31 cellular contexts compared by ENCODE assay signal in genomic region chr16:78303946-78304345, GRCh38.
"Had no signal": no experiment of that assay in that cellular context is flagged by ENCODE, and none has a peak within 500 bp of the region (broad histone marks: within the 10 kb centered on the region; RNA-seq: fewer than 3 reads in every experiment).

No MANE protein-coding gene starts in this region.

- H3K36me3 ChIP-seq: colonic mucosa, esophagus muscularis mucosa, left lung, neutrophil, pancreas, stomach, vagina had no signal

- H3K27me3 ChIP-seq: colonic mucosa, dorsolateral prefrontal cortex, esophagus muscularis mucosa, hepatocyte, left lung, neutrophil, pancreas, stomach, testis, vagina had no signal

- H3K4me1 Mint-ChIP-seq: activated B cell treated with CpG ODN at 0.5 μM for 24 hours; mesothelial cell of epicardium; stimulated activated memory B cell treated with anti-CD40 and anti-IgM and Interleukin-4, amounts not matched to agents 10 μg/mL and 1 μg/mL and 100 μg/mL, for 72 hours had no signal

- H3K4me3 ChIP-seq: colonic mucosa, dorsolateral prefrontal cortex, esophagus muscularis mucosa, hepatocyte, left lung, lung, pancreas, skin epidermis, stomach, testis, vagina had no signal

- ATAC-seq: effector memory CD8-positive, alpha-beta T cell; left lung; naive thymus-derived CD8-positive, alpha-beta T cell; right cardiac atrium; stimulated activated memory B cell treated with anti-CD40 and anti-IgM and Interleukin-4, amounts not matched to agents 10 μg/mL and 1 μg/mL and 100 μg/mL, for 72 hours had no signal

- H3K27me3 Mint-ChIP-seq: activated B cell treated with CpG ODN at 0.5 μM for 24 hours; activated CD4-positive, alpha-beta memory T cell treated with anti-CD3 and anti-CD28 coated beads for 36 hours; activated naive CD8-positive, alpha-beta T cell treated with anti-CD3 and anti-CD28 coated beads for 36 hours; effector memory CD8-positive, alpha-beta T cell; stimulated activated memory B cell treated with anti-CD40 and anti-IgM and Interleukin-4, amounts not matched to agents 10 μg/mL and 1 μg/mL and 100 μg/mL, for 72 hours had no signal

- H3K27ac Mint-ChIP-seq: activated B cell treated with CpG ODN at 0.5 μM for 24 hours; activated CD4-positive, alpha-beta memory T cell treated with anti-CD3 and anti-CD28 coated beads for 36 hours; activated naive CD8-positive, alpha-beta T cell treated with anti-CD3 and anti-CD28 coated beads for 36 hours; effector memory CD8-positive, alpha-beta T cell; immature natural killer cell; mesothelial cell of epicardium; naive thymus-derived CD8-positive, alpha-beta T cell; stimulated activated memory B cell treated with anti-CD40 and anti-IgM and Interleukin-4, amounts not matched to agents 10 μg/mL and 1 μg/mL and 100 μg/mL, for 72 hours; T-helper 1 cell treated with Interleukin-12 subunit alpha and Interleukin-12 subunit beta and Interleukin-4 antibody, amounts not matched to agents 30 μg/mL and 1 μg/mL, for 36 hours had no signal

- H3K9me3 ChIP-seq: colonic mucosa, esophagus muscularis mucosa, left lung, neutrophil, pancreas, stomach, testis, vagina had no signal

- H2AFZ ChIP-seq: hepatocyte had no signal

- H3K9me3 Mint-ChIP-seq: activated B cell treated with CpG ODN at 0.5 μM for 24 hours; activated CD4-positive, alpha-beta memory T cell treated with anti-CD3 and anti-CD28 coated beads for 36 hours; effector memory CD8-positive, alpha-beta T cell; mesothelial cell of epicardium; stimulated activated memory B cell treated with anti-CD40 and anti-IgM and Interleukin-4, amounts not matched to agents 10 μg/mL and 1 μg/mL and 100 μg/mL, for 72 hours; T-helper 1 cell treated with Interleukin-12 subunit alpha and Interleukin-12 subunit beta and Interleukin-4 antibody, amounts not matched to agents 30 μg/mL and 1 μg/mL, for 36 hours had no signal

- H3K4me2 ChIP-seq: hepatocyte had no signal

- H3K4me1 ChIP-seq: colonic mucosa, esophagus muscularis mucosa, left lung, stomach, testis, vagina had no signal

- H3K79me2 ChIP-seq: hepatocyte had no signal

- DNase-seq: activated B cell treated with CpG ODN at 0.5 μM for 24 hours; activated CD4-positive, alpha-beta memory T cell treated with anti-CD3 and anti-CD28 coated beads for 36 hours; activated CD4-positive, alpha-beta T cell treated with anti-CD3 and anti-CD28 coated beads for 48 hours; activated naive CD4-positive, alpha-beta T cell treated with Interleukin-2 at 50 U/mL for 16 hours; activated naive CD8-positive, alpha-beta T cell treated with anti-CD3 and anti-CD28 coated beads for 36 hours; activated T-cell treated with anti-CD3 and anti-CD28 coated beads, Interleukin-2, amount 50 U/mL, for 48 hours; amniotic stem cell; colonic mucosa; dorsolateral prefrontal cortex; effector memory CD8-positive, alpha-beta T cell; foreskin fibroblast; immature natural killer cell; kidney glomerular epithelial cell; left lung; naive thymus-derived CD8-positive, alpha-beta T cell; pancreas; right cardiac atrium; stimulated activated CD4-positive, alpha-beta T cell treated with anti-CD3 and anti-CD28 coated beads, Interleukin-2, amount 100 ng/mL, for 24 hours; stomach; T1000; testis; trophoblast cell had no signal

- H3K36me3 Mint-ChIP-seq: mesothelial cell of epicardium had no signal

- H3K27ac ChIP-seq: colonic mucosa, dorsolateral prefrontal cortex, esophagus muscularis mucosa, hepatocyte, left lung, neutrophil, pancreas, skin epidermis, stomach, testis, vagina had no signal

- H3K4me3 Mint-ChIP-seq: activated B cell treated with CpG ODN at 0.5 μM for 24 hours; activated CD4-positive, alpha-beta memory T cell treated with anti-CD3 and anti-CD28 coated beads for 36 hours; activated naive CD8-positive, alpha-beta T cell treated with anti-CD3 and anti-CD28 coated beads for 36 hours; effector memory CD8-positive, alpha-beta T cell; immature natural killer cell; mesothelial cell of epicardium; naive thymus-derived CD8-positive, alpha-beta T cell; stimulated activated memory B cell treated with anti-CD40 and anti-IgM and Interleukin-4, amounts not matched to agents 10 μg/mL and 1 μg/mL and 100 μg/mL, for 72 hours; T-helper 1 cell treated with Interleukin-12 subunit alpha and Interleukin-12 subunit beta and Interleukin-4 antibody, amounts not matched to agents 30 μg/mL and 1 μg/mL, for 36 hours had no signal
